ENCODE assay signal across 9 cellular contexts in genomic region chr21:42133131-42133530, GRCh38.
"Had no signal": no experiment of that assay in that cellular context is flagged by ENCODE, and none has a peak within 500 bp of the region (broad histone marks: within the 10 kb centered on the region; RNA-seq: fewer than 3 reads in every experiment).

No MANE protein-coding gene starts in this region.

- H3K4me3 ChIP-seq: GM23248, GM23338, HAP-1 had no signal

- H3K9me3 ChIP-seq: HAP-1 had no signal

- H3K4me1 ChIP-seq: HAP-1 had no signal

- H3K36me3 ChIP-seq: HAP-1 had no signal

- H3K9ac ChIP-seq: GM23248 had no signal

- H2AFZ ChIP-seq: GM23248, GM23338 had no signal

- H3K4me2 ChIP-seq: GM23338 had no signal

- H3K27ac ChIP-seq: GM23248 had no signal

- DNase-seq: GM23248, GOT3, H7, H9, HCEC 1CT, HFFc6 had no signal

- FAIRE-seq: H1 had no signal
